In genomic region chr1:245378352-245379144, GRCh38 we compare ENCODE assay signal across 1 cellular context.
TF ChIP-seq lines count a peak whose summit lies in the region.

No MANE protein-coding gene starts in this region.

TF ChIP-seq in K562, 482 proteins besides CTCF, POLR2A, EP300 and RAD21 (continued from another document and continues in another):
- TF ChIP-seq THRA (IDR thresholded peaks at IDR 0.05), result no peak
- no peak for TF ChIP-seq DMBX1 (CRISPR knock-in tag; IDR thresholded peaks at IDR 0.05; ENCODE audit: borderline replicate concordance)
- no peak for TF ChIP-seq ZNF644 (tag; IDR thresholded peaks at IDR 0.05; ENCODE audit: low read depth)
- TF ChIP-seq DDX20 (tag; IDR thresholded peaks at IDR 0.05; ENCODE audit: low read depth), result no peak
- no peak for TF ChIP-seq CREM (IDR thresholded peaks at IDR 0.05; ENCODE audit: low read depth)
- TF ChIP-seq ZNF431 (CRISPR knock-in tag; IDR thresholded peaks at IDR 0.05), result no peak
- TF ChIP-seq SNIP1 (IDR thresholded peaks at IDR 0.05; ENCODE audit: low read depth), result no peak
- TF ChIP-seq CUX1 (CRISPR knock-in tag; IDR thresholded peaks at IDR 0.05), result no peak
- TF ChIP-seq, protein P1, sequence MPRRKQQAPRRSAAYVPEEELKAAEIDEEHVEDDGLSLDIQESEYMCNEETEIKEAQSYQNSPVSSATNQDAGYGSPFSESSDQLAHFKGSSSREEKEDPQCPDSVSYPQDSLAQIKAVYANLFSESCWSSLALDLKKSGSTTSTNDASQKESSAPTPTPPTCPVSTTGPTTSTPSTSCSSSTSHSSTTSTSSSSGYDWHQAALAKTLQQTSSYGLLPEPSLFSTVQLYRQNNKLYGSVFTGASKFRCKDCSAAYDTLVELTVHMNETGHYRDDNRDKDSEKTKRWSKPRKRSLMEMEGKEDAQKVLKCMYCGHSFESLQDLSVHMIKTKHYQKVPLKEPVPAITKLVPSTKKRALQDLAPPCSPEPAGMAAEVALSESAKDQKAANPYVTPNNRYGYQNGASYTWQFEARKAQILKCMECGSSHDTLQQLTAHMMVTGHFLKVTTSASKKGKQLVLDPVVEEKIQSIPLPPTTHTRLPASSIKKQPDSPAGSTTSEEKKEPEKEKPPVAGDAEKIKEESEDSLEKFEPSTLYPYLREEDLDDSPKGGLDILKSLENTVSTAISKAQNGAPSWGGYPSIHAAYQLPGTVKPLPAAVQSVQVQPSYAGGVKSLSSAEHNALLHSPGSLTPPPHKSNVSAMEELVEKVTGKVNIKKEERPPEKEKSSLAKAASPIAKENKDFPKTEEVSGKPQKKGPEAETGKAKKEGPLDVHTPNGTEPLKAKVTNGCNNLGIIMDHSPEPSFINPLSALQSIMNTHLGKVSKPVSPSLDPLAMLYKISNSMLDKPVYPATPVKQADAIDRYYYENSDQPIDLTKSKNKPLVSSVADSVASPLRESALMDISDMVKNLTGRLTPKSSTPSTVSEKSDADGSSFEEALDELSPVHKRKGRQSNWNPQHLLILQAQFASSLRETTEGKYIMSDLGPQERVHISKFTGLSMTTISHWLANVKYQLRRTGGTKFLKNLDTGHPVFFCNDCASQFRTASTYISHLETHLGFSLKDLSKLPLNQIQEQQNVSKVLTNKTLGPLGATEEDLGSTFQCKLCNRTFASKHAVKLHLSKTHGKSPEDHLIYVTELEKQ (CRISPR knock-in tag; IDR thresholded peaks at IDR 0.05), result no peak
- no peak for TF ChIP-seq MAFK (IDR thresholded peaks at IDR 0.05; ENCODE audit: low read length)
- no peak for TF ChIP-seq ASH1L (IDR thresholded peaks at IDR 0.05; ENCODE audit: borderline replicate concordance, low read depth, partially characterized antibody)
- TF ChIP-seq, protein P2, sequence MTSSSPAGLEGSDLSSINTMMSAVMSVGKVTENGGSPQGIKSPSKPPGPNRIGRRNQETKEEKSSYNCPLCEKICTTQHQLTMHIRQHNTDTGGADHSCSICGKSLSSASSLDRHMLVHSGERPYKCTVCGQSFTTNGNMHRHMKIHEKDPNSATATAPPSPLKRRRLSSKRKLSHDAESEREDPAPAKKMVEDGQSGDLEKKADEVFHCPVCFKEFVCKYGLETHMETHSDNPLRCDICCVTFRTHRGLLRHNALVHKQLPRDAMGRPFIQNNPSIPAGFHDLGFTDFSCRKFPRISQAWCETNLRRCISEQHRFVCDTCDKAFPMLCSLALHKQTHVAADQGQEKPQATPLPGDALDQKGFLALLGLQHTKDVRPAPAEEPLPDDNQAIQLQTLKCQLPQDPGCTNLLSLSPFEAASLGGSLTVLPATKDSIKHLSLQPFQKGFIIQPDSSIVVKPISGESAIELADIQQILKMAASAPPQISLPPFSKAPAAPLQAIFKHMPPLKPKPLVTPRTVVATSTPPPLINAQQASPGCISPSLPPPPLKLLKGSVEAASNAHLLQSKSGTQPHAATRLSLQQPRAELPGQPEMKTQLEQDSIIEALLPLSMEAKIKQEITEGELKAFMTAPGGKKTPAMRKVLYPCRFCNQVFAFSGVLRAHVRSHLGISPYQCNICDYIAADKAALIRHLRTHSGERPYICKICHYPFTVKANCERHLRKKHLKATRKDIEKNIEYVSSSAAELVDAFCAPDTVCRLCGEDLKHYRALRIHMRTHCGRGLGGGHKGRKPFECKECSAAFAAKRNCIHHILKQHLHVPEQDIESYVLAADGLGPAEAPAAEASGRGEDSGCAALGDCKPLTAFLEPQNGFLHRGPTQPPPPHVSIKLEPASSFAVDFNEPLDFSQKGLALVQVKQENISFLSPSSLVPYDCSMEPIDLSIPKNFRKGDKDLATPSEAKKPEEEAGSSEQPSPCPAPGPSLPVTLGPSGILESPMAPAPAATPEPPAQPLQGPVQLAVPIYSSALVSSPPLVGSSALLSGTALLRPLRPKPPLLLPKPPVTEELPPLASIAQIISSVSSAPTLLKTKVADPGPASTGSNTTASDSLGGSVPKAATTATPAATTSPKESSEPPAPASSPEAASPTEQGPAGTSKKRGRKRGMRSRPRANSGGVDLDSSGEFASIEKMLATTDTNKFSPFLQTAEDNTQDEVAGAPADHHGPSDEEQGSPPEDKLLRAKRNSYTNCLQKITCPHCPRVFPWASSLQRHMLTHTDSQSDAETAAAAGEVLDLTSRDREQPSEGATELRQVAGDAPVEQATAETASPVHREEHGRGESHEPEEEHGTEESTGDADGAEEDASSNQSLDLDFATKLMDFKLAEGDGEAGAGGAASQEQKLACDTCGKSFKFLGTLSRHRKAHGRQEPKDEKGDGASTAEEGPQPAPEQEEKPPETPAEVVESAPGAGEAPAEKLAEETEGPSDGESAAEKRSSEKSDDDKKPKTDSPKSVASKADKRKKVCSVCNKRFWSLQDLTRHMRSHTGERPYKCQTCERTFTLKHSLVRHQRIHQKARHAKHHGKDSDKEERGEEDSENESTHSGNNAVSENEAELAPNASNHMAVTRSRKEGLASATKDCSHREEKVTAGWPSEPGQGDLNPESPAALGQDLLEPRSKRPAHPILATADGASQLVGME (CRISPR knock-in tag; IDR thresholded peaks at IDR 0.05), result no peak
- TF ChIP-seq ZNF140 (CRISPR knock-in tag; IDR thresholded peaks at IDR 0.05), result no peak
- peak; percentile 68 for TF ChIP-seq BHLHE40 (IDR thresholded peaks at IDR 0.05; ENCODE audit: low read length)
- TF ChIP-seq ADNP (tag; IDR thresholded peaks at IDR 0.05), result no peak
- TF ChIP-seq, protein P3, sequence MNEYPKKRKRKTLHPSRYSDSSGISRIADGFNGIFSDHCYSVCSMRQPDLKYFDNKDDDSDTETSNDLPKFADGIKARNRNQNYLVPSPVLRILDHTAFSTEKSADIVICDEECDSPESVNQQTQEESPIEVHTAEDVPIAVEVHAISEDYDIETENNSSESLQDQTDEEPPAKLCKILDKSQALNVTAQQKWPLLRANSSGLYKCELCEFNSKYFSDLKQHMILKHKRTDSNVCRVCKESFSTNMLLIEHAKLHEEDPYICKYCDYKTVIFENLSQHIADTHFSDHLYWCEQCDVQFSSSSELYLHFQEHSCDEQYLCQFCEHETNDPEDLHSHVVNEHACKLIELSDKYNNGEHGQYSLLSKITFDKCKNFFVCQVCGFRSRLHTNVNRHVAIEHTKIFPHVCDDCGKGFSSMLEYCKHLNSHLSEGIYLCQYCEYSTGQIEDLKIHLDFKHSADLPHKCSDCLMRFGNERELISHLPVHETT (CRISPR knock-in tag; conservative IDR thresholded peaks at IDR 0.05 in 1 of 2, IDR thresholded peaks at IDR 0.05 in 1 of 2), result no peak
- no peak for TF ChIP-seq RBM22 (IDR thresholded peaks at IDR 0.05; ENCODE audit: low read depth, low read length, poor library complexity, severe bottlenecking)
- TF ChIP-seq, protein P4, sequence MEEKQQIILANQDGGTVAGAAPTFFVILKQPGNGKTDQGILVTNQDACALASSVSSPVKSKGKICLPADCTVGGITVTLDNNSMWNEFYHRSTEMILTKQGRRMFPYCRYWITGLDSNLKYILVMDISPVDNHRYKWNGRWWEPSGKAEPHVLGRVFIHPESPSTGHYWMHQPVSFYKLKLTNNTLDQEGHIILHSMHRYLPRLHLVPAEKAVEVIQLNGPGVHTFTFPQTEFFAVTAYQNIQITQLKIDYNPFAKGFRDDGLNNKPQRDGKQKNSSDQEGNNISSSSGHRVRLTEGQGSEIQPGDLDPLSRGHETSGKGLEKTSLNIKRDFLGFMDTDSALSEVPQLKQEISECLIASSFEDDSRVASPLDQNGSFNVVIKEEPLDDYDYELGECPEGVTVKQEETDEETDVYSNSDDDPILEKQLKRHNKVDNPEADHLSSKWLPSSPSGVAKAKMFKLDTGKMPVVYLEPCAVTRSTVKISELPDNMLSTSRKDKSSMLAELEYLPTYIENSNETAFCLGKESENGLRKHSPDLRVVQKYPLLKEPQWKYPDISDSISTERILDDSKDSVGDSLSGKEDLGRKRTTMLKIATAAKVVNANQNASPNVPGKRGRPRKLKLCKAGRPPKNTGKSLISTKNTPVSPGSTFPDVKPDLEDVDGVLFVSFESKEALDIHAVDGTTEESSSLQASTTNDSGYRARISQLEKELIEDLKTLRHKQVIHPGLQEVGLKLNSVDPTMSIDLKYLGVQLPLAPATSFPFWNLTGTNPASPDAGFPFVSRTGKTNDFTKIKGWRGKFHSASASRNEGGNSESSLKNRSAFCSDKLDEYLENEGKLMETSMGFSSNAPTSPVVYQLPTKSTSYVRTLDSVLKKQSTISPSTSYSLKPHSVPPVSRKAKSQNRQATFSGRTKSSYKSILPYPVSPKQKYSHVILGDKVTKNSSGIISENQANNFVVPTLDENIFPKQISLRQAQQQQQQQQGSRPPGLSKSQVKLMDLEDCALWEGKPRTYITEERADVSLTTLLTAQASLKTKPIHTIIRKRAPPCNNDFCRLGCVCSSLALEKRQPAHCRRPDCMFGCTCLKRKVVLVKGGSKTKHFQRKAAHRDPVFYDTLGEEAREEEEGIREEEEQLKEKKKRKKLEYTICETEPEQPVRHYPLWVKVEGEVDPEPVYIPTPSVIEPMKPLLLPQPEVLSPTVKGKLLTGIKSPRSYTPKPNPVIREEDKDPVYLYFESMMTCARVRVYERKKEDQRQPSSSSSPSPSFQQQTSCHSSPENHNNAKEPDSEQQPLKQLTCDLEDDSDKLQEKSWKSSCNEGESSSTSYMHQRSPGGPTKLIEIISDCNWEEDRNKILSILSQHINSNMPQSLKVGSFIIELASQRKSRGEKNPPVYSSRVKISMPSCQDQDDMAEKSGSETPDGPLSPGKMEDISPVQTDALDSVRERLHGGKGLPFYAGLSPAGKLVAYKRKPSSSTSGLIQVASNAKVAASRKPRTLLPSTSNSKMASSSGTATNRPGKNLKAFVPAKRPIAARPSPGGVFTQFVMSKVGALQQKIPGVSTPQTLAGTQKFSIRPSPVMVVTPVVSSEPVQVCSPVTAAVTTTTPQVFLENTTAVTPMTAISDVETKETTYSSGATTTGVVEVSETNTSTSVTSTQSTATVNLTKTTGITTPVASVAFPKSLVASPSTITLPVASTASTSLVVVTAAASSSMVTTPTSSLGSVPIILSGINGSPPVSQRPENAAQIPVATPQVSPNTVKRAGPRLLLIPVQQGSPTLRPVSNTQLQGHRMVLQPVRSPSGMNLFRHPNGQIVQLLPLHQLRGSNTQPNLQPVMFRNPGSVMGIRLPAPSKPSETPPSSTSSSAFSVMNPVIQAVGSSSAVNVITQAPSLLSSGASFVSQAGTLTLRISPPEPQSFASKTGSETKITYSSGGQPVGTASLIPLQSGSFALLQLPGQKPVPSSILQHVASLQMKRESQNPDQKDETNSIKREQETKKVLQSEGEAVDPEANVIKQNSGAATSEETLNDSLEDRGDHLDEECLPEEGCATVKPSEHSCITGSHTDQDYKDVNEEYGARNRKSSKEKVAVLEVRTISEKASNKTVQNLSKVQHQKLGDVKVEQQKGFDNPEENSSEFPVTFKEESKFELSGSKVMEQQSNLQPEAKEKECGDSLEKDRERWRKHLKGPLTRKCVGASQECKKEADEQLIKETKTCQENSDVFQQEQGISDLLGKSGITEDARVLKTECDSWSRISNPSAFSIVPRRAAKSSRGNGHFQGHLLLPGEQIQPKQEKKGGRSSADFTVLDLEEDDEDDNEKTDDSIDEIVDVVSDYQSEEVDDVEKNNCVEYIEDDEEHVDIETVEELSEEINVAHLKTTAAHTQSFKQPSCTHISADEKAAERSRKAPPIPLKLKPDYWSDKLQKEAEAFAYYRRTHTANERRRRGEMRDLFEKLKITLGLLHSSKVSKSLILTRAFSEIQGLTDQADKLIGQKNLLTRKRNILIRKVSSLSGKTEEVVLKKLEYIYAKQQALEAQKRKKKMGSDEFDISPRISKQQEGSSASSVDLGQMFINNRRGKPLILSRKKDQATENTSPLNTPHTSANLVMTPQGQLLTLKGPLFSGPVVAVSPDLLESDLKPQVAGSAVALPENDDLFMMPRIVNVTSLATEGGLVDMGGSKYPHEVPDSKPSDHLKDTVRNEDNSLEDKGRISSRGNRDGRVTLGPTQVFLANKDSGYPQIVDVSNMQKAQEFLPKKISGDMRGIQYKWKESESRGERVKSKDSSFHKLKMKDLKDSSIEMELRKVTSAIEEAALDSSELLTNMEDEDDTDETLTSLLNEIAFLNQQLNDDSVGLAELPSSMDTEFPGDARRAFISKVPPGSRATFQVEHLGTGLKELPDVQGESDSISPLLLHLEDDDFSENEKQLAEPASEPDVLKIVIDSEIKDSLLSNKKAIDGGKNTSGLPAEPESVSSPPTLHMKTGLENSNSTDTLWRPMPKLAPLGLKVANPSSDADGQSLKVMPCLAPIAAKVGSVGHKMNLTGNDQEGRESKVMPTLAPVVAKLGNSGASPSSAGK (IDR thresholded peaks at IDR 0.05), result peak; percentile 46; the same call in 1 of the 2 replicates
- no peak for TF ChIP-seq CEBPB (tag; IDR thresholded peaks at IDR 0.05)
